Comparison of ENCODE assay signal across 8 cellular contexts in the genomic region with DNA sequence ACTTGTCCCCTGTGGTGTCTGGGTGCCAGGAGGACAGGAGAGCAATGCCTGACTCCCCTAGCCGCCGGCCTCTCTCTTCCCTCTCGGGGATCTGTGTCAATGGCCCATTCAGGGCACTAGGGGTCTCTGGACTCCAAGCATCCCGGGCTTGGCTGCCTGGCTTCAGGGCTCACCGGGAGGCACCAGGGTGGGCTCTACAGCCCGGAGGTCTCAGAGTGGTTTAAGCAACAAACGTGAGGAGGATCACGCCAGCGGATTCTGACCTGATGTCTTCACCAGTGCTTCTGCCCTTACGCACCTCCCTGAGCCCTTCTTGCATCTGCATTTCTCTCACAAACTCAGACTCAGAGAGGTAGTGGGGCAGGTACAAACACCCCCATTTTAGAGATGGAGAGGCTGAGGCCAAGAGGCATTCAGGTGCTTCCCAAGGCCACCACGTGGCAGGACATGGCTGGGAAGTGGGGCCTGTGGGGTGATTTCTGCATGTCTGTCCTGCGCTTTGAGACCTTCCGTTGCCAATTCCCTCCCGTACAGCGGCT.
A peak's percentile ranks its signal among the peaks of the same experiment; 100 is the strongest.
DNase-seq lines count a peak whose midpoint lies in the region; ATAC-seq and TF ChIP-seq lines count a peak whose summit lies in the region.

No MANE protein-coding gene starts in this region.

- intact Hi-C loops in left cardiac atrium (cut with DNase I), result no loop called here

- in situ Hi-C loops in KBM-7 (cut with MboI; ENCODE audit: low pct_unique_long_range_greater_than_20kb, low sequenced_read_pairs), result no loop called here

- no peak overlapping the region for H3K27ac ChIP-seq in suprapubic skin

- DNase-seq in stimulated activated CD4-positive, alpha-beta T cell treated with anti-CD3 and anti-CD28 coated beads, Interleukin-4, amount 100 ng/mL, for 24 hours, result peak; percentile 6
- DNase-seq in stimulated activated CD4-positive, alpha-beta T cell treated with anti-CD3 and anti-CD28 coated beads, Interleukin-1b, Interleukin-23, amount 100 ng/mL, for 48 hours, result no peak
- DNase-seq in KBM-7, result peak; percentile 29
- DNase-seq in activated CD4-positive, alpha-beta memory T cell treated with anti-CD3 and anti-CD28 coated beads, Interleukin-2, amount 10 ng/mL, durations not matched to agents 7 days and 5 days, result peak; percentile 17
- peak; percentile 42 for DNase-seq in left cardiac atrium
- DNase-seq in stimulated activated naive B cell treated with anti-CD40 and anti-IgM and Interleukin-4, amounts not matched to agents 10 μg/mL and 1 μg/mL and 100 μg/mL, for 72 hours, result no peak
- DNase-seq in suprapubic skin (ENCODE audit: low spot score in 2 of 2), result no peak

- H3K27ac Mint-ChIP-seq in activated CD4-positive, alpha-beta memory T cell treated with anti-CD3 and anti-CD28 coated beads, Interleukin-2, amount 10 ng/mL, durations not matched to agents 7 days and 5 days, result no peak overlapping the region
- H3K27ac Mint-ChIP-seq in stimulated activated naive B cell treated with anti-CD40 and anti-IgM and Interleukin-4, amounts not matched to agents 10 μg/mL and 1 μg/mL and 100 μg/mL, for 72 hours, result peak overlapping the region; percentile 9

- peak; percentile 77 for ATAC-seq in GM21717 (IDR thresholded peaks at IDR 0.05; ENCODE audit: unreplicated experiment)
- ATAC-seq in left cardiac atrium, result peak; percentile 35 to 60
- ATAC-seq in stimulated activated naive B cell treated with anti-CD40 and anti-IgM and Interleukin-4, amounts not matched to agents 10 μg/mL and 1 μg/mL and 100 μg/mL, for 72 hours (replicated peaks), result peak; percentile 58 to 68

- H3K36me3 Mint-ChIP-seq in activated CD4-positive, alpha-beta memory T cell treated with anti-CD3 and anti-CD28 coated beads, Interleukin-2, amount 10 ng/mL, durations not matched to agents 7 days and 5 days (ENCODE audit: low read depth), result no peaks in the 10 kb centered on the region
- H3K36me3 Mint-ChIP-seq in stimulated activated naive B cell treated with anti-CD40 and anti-IgM and Interleukin-4, amounts not matched to agents 10 μg/mL and 1 μg/mL and 100 μg/mL, for 72 hours, result no peaks in the 10 kb centered on the region

- 55% methylated on average over 8 of the region's 15 CpGs for WGBS in suprapubic skin

- TF ChIP-seq CTCF in suprapubic skin (IDR thresholded peaks at IDR 0.05), result peak in 1 of 2 donors; percentile 68

- POLR2A ChIA-PET in activated CD4-positive, alpha-beta memory T cell treated with anti-CD3 and anti-CD28 coated beads, Interleukin-2, amount 10 ng/mL, durations not matched to agents 7 days and 5 days (lab: Charles Lee), result no interaction called here

- H3K27me3 ChIP-seq in suprapubic skin, result peaks cover 26% of the 10 kb centered on the region

- H3K27me3 Mint-ChIP-seq in activated CD4-positive, alpha-beta memory T cell treated with anti-CD3 and anti-CD28 coated beads, Interleukin-2, amount 10 ng/mL, durations not matched to agents 7 days and 5 days, result no peaks in the 10 kb centered on the region
- peaks cover 0 to 5% of the 10 kb centered on the region in 2 donors for H3K27me3 Mint-ChIP-seq in stimulated activated naive B cell treated with anti-CD40 and anti-IgM and Interleukin-4, amounts not matched to agents 10 μg/mL and 1 μg/mL and 100 μg/mL, for 72 hours

- no peak for TF ChIP-seq EP300 in suprapubic skin (IDR thresholded peaks at IDR 0.05)

- H3K4me3 ChIP-seq in suprapubic skin, result no peak overlapping the region

- H3K9me3 ChIP-seq in suprapubic skin, result no peaks in the 10 kb centered on the region

- H3K4me1 Mint-ChIP-seq in activated CD4-positive, alpha-beta memory T cell treated with anti-CD3 and anti-CD28 coated beads, Interleukin-2, amount 10 ng/mL, durations not matched to agents 7 days and 5 days, result no peaks in the 10 kb centered on the region
- no peaks in the 10 kb centered on the region for H3K4me1 Mint-ChIP-seq in stimulated activated naive B cell treated with anti-CD40 and anti-IgM and Interleukin-4, amounts not matched to agents 10 μg/mL and 1 μg/mL and 100 μg/mL, for 72 hours

- CTCF ChIA-PET in activated CD4-positive, alpha-beta memory T cell treated with anti-CD3 and anti-CD28 coated beads, Interleukin-2, amount 10 ng/mL, durations not matched to agents 7 days and 5 days (lab: Charles Lee), result no interaction called here

- no peaks in the 10 kb centered on the region for H3K36me3 ChIP-seq in suprapubic skin

- no peaks in the 10 kb centered on the region for H3K4me1 ChIP-seq in suprapubic skin

- no peaks in the 10 kb centered on the region for H3K9me3 Mint-ChIP-seq in activated CD4-positive, alpha-beta memory T cell treated with anti-CD3 and anti-CD28 coated beads, Interleukin-2, amount 10 ng/mL, durations not matched to agents 7 days and 5 days
- no peaks in the 10 kb centered on the region for H3K9me3 Mint-ChIP-seq in stimulated activated naive B cell treated with anti-CD40 and anti-IgM and Interleukin-4, amounts not matched to agents 10 μg/mL and 1 μg/mL and 100 μg/mL, for 72 hours

- no peak overlapping the region for H3K4me3 Mint-ChIP-seq in activated CD4-positive, alpha-beta memory T cell treated with anti-CD3 and anti-CD28 coated beads, Interleukin-2, amount 10 ng/mL, durations not matched to agents 7 days and 5 days
- H3K4me3 Mint-ChIP-seq in stimulated activated naive B cell treated with anti-CD40 and anti-IgM and Interleukin-4, amounts not matched to agents 10 μg/mL and 1 μg/mL and 100 μg/mL, for 72 hours, result no peak overlapping the region

- no peak for TF ChIP-seq POLR2A in suprapubic skin (IDR thresholded peaks at IDR 0.05)

Comparison
In these comparisons a context has a peak if more than half of its experiments do, and no peak if none do; other contexts are left out.
1. DNase-seq: peak in stimulated activated CD4-positive, alpha-beta T cell treated with anti-CD3 and anti-CD28 coated beads, Interleukin-4, amount 100 ng/mL, for 24 hours (single experiment), KBM-7 (single experiment), activated CD4-positive, alpha-beta memory T cell treated with anti-CD3 and anti-CD28 coated beads, Interleukin-2, amount 10 ng/mL, durations not matched to agents 7 days and 5 days (single experiment) and left cardiac atrium (single experiment); none in stimulated activated CD4-positive, alpha-beta T cell treated with anti-CD3 and anti-CD28 coated beads, Interleukin-1b, Interleukin-23, amount 100 ng/mL, for 48 hours (single experiment), stimulated activated naive B cell treated with anti-CD40 and anti-IgM and Interleukin-4, amounts not matched to agents 10 μg/mL and 1 μg/mL and 100 μg/mL, for 72 hours (single experiment) and suprapubic skin (0 of 2).
2. Peak in every context shown above with its lines, with median percentiles within 50 percentile points of each other: ATAC-seq.